ENCODE assay signal across 17 cellular contexts in genomic region chr7:590731-591551, GRCh38.
DNase-seq lines count a peak whose midpoint lies in the region; ATAC-seq, FAIRE-seq and TF ChIP-seq lines count a peak whose summit lies in the region.
"Had no signal": no experiment of that assay in that cellular context is flagged by ENCODE, and none has a peak within 500 bp of the region (broad histone marks: within the 10 kb centered on the region; RNA-seq: fewer than 3 reads in every experiment).

No MANE protein-coding gene starts in this region.

- no peaks in the 10 kb centered on the region for H3F3A ChIP-seq in GM23338 (replicated peaks; ENCODE audit: low read depth)

- no peaks in the 10 kb centered on the region for H3K4me1 Mint-ChIP-seq in GM23338
- H3K4me1 Mint-ChIP-seq in activated T-helper 17 cell treated with anti-CD3 and anti-CD28 coated beads, Interleukin-2, amount 50 U/mL, for 72 hours = peaks cover 14% of the 10 kb centered on the region

- no peaks in the 10 kb centered on the region for H4K20me1 ChIP-seq in GM23338 (replicated peaks; ENCODE audit: insufficient read depth)

- no peak for ATAC-seq in GM23338
- ATAC-seq in activated T-helper 17 cell treated with anti-CD3 and anti-CD28 coated beads, Interleukin-2, amount 50 U/mL, for 72 hours (replicated peaks) = no peak

- H3K9me2 ChIP-seq in GM23338 (ENCODE audit: insufficient read depth) = no peaks in the 10 kb centered on the region

- H3K4me3 ChIP-seq in GM23338 (no peak overlapping the region), astrocyte of the cerebellum (ENCODE audit: low read depth, low read length) (no peak overlapping the region), kidney (ENCODE audit: low read length in 2 of 2) (no peak overlapping the region), skeletal muscle tissue (ENCODE audit: low read length in 3 of 3) (no peak overlapping the region)

- no peak for FAIRE-seq in kidney (lab: Jason Lieb, UNC)
- FAIRE-seq: GM12892 had no signal

- in situ Hi-C loops in astrocyte of the cerebellum (cut with HindIII; ENCODE audit: low sequenced_read_pairs) = no loop called here

- no peaks in the 10 kb centered on the region for H3K27me3 ChIP-seq in GM23338 (ENCODE audit: insufficient read depth)
- peaks cover 0 to 11% (median 4%) of the 10 kb centered on the region in 3 donors for H3K27me3 ChIP-seq in skeletal muscle tissue (ENCODE audit: control insufficient read depth in 3 of 3, insufficient read depth in 3 of 3, low read length in 3 of 3)

- H3K36me3 ChIP-seq in GM23338 (ENCODE audit: insufficient read depth) = no peaks in the 10 kb centered on the region
- peaks cover 0 to 5% of the 10 kb centered on the region in 2 donors for H3K36me3 ChIP-seq in kidney (ENCODE audit: control insufficient read depth in 1 of 2, insufficient read depth in 2 of 2, low read length in 2 of 2)
- H3K36me3 ChIP-seq in skeletal muscle tissue (ENCODE audit: control insufficient read depth in 3 of 3, insufficient read depth in 3 of 3, low read length in 3 of 3) = peaks cover 0 to 2% (median 0%) of the 10 kb centered on the region in 3 donors
- H3K36me3 ChIP-seq: neutrophil had no signal

- intact Hi-C loops in kidney (cut with DNase I) = no loop called here

- H3K9me3 ChIP-seq in kidney (ENCODE audit: control insufficient read depth in 1 of 2, low read length in 2 of 2) (no peaks in the 10 kb centered on the region), skeletal muscle tissue (ENCODE audit: control insufficient read depth in 3 of 3, low read length in 3 of 3) (peaks cover 0 to 1% (median 0%) of the 10 kb centered on the region in 3 donors)
- H3K9me3 ChIP-seq: neutrophil had no signal

- H3K9me3 Mint-ChIP-seq in GM23338 = peaks cover 15% of the 10 kb centered on the region
- H3K9me3 Mint-ChIP-seq in activated T-helper 17 cell treated with anti-CD3 and anti-CD28 coated beads, Interleukin-2, amount 50 U/mL, for 72 hours = peaks cover 3% of the 10 kb centered on the region

- H2AFZ ChIP-seq in GM23338 = no peak overlapping the region

- H3K4me2 ChIP-seq in GM23338 = no peak overlapping the region

- no peak for TF ChIP-seq CTCF in GM23338 (conservative IDR thresholded peaks at IDR 0.05; ENCODE audit: low read depth in 2 of 2)
- TF ChIP-seq CTCF in astrocyte of the cerebellum (IDR thresholded peaks at IDR 0.05; ENCODE audit: low read depth, low read length, missing control alignments) = no peak
- no peak for TF ChIP-seq CTCF in kidney (IDR thresholded peaks at IDR 0.05; ENCODE audit: borderline replicate concordance, extremely low read depth, insufficient read depth)

- no peak overlapping the region for H3K4me3 Mint-ChIP-seq in GM23338
- H3K4me3 Mint-ChIP-seq in activated T-helper 17 cell treated with anti-CD3 and anti-CD28 coated beads, Interleukin-2, amount 50 U/mL, for 72 hours = no peak overlapping the region
- H3K4me3 Mint-ChIP-seq: dendritic cell treated with granulocyte-macrophage colony-stimulating factor and Interleukin-4, amounts not matched to agents 40 ng/mL and 50 ng/mL, for 4 days; T-helper 2 cell treated with Interferon-gamma antibody and Interleukin-4, amounts not matched to agents 5 μg/mL and 100 μg/mL, for 36 hours had no signal

- 0 out of 2 replicates have a peak overlapping the region, but pooled peaks have one; percentile 72 for H3K27ac Mint-ChIP-seq in GM23338
- no peak overlapping the region for H3K27ac Mint-ChIP-seq in activated T-helper 17 cell treated with anti-CD3 and anti-CD28 coated beads, Interleukin-2, amount 50 U/mL, for 72 hours
- H3K27ac Mint-ChIP-seq: dendritic cell treated with granulocyte-macrophage colony-stimulating factor and Interleukin-4, amounts not matched to agents 40 ng/mL and 50 ng/mL, for 4 days; T-helper 2 cell treated with Interferon-gamma antibody and Interleukin-4, amounts not matched to agents 5 μg/mL and 100 μg/mL, for 36 hours had no signal

- H3K4me1 ChIP-seq in GM23338 (ENCODE audit: insufficient read depth) (no peaks in the 10 kb centered on the region), kidney (ENCODE audit: control insufficient read depth in 1 of 2, insufficient read depth in 1 of 2, low read depth in 1 of 2, low read length in 2 of 2) (peaks cover 0 to 5% of the 10 kb centered on the region in 2 donors), skeletal muscle tissue (ENCODE audit: control insufficient read depth in 3 of 3, insufficient read depth in 3 of 3, low read length in 3 of 3) (peaks cover 12 to 32% (median 32%) of the 10 kb centered on the region in 3 donors)

- DNase-seq in GM23338 (ENCODE audit: low spot score) = no peak
- DNase-seq in astrocyte of the cerebellum (ENCODE audit: low read depth) = peak; percentile 18
- peak; percentile 69 for DNase-seq in kidney
- DNase-seq in DMS53 treated with DMSO at 0.1 percent for 48 hours (lab: John Stamatoyannopoulos, UW; ENCODE audit: unreplicated experiment) = no peak
- DNase-seq in effector CD4-positive, alpha-beta T cell = no peak
- DNase-seq: activated CD4-positive, alpha-beta T cell treated with anti-CD3 and anti-CD28 coated beads for 48 hours; activated T-cell treated with anti-CD3 and anti-CD28 coated beads, Interleukin-2, amount 50 U/mL, for 1 hour; NCI-H2107; SIG-M5; stimulated activated CD4-positive, alpha-beta T cell treated with anti-CD3 and anti-CD28 coated beads, Interleukin-15, amount 100 ng/mL, for 24 hours had no signal

- H3K79me2 ChIP-seq in GM23338 (replicated peaks; ENCODE audit: insufficient read depth) = no peaks in the 10 kb centered on the region

- H3K9ac ChIP-seq in kidney (ENCODE audit: low read length in 2 of 2) (no peak overlapping the region), skeletal muscle tissue (ENCODE audit: low read depth in 1 of 3, low read length in 3 of 3) (peak overlapping the region in 2 of 3 donors; percentile 38 to 57)

- H3K27me3 Mint-ChIP-seq in GM23338 (ENCODE audit: insufficient read depth, low read depth, poor library complexity) = peaks cover 9% of the 10 kb centered on the region
- no peaks in the 10 kb centered on the region for H3K27me3 Mint-ChIP-seq in activated T-helper 17 cell treated with anti-CD3 and anti-CD28 coated beads, Interleukin-2, amount 50 U/mL, for 72 hours

- H3K27ac ChIP-seq in GM23338 (ENCODE audit: low read depth) = no peak overlapping the region
- H3K27ac ChIP-seq in kidney (ENCODE audit: low read depth in 2 of 2, low read length in 2 of 2) = no peak overlapping the region
- no peak overlapping the region for H3K27ac ChIP-seq in skeletal muscle tissue (ENCODE audit: low read depth, low read length)
- H3K27ac ChIP-seq: C4-2B, neutrophil had no signal

- peaks cover 45% of the 10 kb centered on the region for H3K36me3 Mint-ChIP-seq in GM23338 (ENCODE audit: low read depth)
- peaks cover 34% of the 10 kb centered on the region for H3K36me3 Mint-ChIP-seq in activated T-helper 17 cell treated with anti-CD3 and anti-CD28 coated beads, Interleukin-2, amount 50 U/mL, for 72 hours (ENCODE audit: low read depth)

TF ChIP-seq in GM23338, 12 proteins besides CTCF, POLR2A, EP300 and RAD21 (continues in another document):
- no peak for TF ChIP-seq EZH2 (IDR thresholded peaks at IDR 0.05; ENCODE audit: low read depth, unreplicated experiment)
- no peak for TF ChIP-seq ETS1 (IDR thresholded peaks at IDR 0.05)
- no peak for TF ChIP-seq ZNF114 (CRISPR knock-in tag; IDR thresholded peaks at IDR 0.05)

Comparison
In these comparisons a context has a peak if more than half of its experiments do, and no peak if none do; other contexts are left out.
1. DNase-seq: peak in astrocyte of the cerebellum (single experiment) and kidney (single experiment); none in GM23338 (single experiment), DMS53 treated with DMSO at 0.1 percent for 48 hours (single experiment) and effector CD4-positive, alpha-beta T cell (single experiment).
2. H3K9ac ChIP-seq: peak in skeletal muscle tissue (2 of 3); none in kidney (0 of 2).